1 cellular context compared by ENCODE assay signal in the genomic region with DNA sequence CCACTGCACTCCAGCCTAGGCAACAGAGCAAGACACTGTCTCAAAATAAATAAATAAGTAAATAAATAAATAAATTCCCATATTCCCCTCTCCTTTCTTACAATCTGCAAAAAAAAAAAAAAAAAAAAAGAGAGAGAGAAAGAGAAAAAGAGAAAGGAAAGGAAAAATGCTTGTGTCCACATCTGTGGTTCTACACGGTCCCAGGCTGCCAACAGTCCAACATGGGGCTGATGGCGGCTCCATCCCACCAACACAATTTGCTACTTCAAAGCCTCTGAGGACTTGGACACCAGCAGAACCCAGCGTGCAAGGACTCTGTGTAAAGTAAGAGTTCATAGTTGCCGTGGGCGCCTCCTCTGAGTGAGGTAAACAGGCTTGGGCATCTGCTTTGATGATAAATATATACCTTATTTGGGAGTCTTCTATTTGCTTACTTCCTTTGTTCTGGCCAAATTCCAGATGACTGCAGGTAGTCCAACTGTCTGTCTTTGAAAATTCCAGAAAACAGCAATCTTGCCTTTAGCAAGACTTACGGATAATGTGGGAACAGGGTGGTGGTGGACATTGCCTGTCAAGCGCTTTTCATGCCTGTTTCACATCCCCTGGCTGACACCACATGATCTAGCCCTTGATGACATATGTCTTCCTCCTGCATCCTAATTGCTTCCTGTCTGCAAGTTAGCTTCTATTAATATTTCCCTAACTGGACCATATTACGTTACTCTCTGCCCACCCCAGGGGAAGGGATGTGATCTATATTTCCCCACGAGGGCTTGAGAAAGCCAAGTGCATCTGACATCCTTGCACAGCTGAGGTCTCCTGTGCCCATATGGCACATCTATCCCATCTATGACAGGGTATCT.
TF ChIP-seq lines count a peak whose summit lies in the region.

No MANE protein-coding gene starts in this region.

TF ChIP-seq in H1, 55 proteins besides CTCF, POLR2A, EP300 and RAD21 (continued from another document):
- TF ChIP-seq KDM5A (IDR thresholded peaks at IDR 0.05; ENCODE audit: low read length) (no peak), NANOG (IDR thresholded peaks at IDR 0.05; ENCODE audit: insufficient read depth, low read depth, low read length, poor library complexity, severe bottlenecking) (no peak), ZNF274 (IDR thresholded peaks at IDR 0.05; ENCODE audit: borderline replicate concordance, extremely low read depth, low read length) (no peak), CHD1 (IDR thresholded peaks at IDR 0.05; ENCODE audit: low read depth, low read length) (no peak), GTF2F1 (IDR thresholded peaks at IDR 0.05; ENCODE audit: borderline replicate concordance, low read depth, low read length) (no peak), SRF (IDR thresholded peaks at IDR 0.05; ENCODE audit: low read depth, low read length) (no peak)
